In the genomic region with DNA sequence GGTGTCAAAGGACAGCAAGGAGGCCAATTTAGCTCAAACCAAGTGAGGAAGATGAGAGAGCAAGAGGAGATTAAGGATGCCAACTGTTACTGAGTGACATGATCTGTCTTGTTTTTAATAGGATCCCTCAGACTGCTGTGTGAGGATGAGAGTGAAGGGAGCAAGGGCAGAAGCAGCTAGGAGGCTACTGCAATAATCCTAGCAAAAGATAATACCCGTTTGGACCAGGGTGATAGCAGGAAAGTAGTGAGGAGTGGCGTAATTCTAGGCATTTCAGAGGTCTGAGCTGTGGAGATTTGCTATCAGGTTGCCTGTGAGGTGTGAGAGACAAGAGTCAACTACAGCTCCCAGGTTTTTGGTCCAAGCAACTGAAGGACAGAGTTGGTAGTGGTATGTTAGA, we compare ENCODE assay signal across 1 cellular context.
TF ChIP-seq lines count a peak whose summit lies in the region.

No MANE protein-coding gene starts in this region.

TF ChIP-seq in K562, 482 proteins besides CTCF, POLR2A, EP300 and RAD21 (continues in another document):
- TF ChIP-seq PHB (CRISPR knock-in tag; IDR thresholded peaks at IDR 0.05) (no peak), TOE1 (IDR thresholded peaks at IDR 0.05; ENCODE audit: borderline replicate concordance) (0 out of 2 replicates have a peak, but pooled peaks have one; percentile 31), TOE1 (CRISPR knock-in tag; IDR thresholded peaks at IDR 0.05; ENCODE audit: borderline replicate concordance, low read depth) (no peak), KLF10 (CRISPR knock-in tag; IDR thresholded peaks at IDR 0.05) (no peak), KLF1 (tag; IDR thresholded peaks at IDR 0.05) (no peak), HSF4 (CRISPR knock-in tag; IDR thresholded peaks at IDR 0.05; ENCODE audit: borderline replicate concordance) (no peak), BACH1 (tag; IDR thresholded peaks at IDR 0.05) (no peak), ZFP36 (IDR thresholded peaks at IDR 0.05; ENCODE audit: low read depth, low read length, partially characterized antibody) (no peak), POLR2H (tag; IDR thresholded peaks at IDR 0.05; ENCODE audit: low read depth) (no peak), HMGN3 (IDR thresholded peaks at IDR 0.05; ENCODE audit: borderline replicate concordance, extremely low read depth, insufficient read length, low read depth, low read length) (no peak), TCF7L2 (IDR thresholded peaks at IDR 0.05; ENCODE audit: low read depth, low read length) (no peak), ZC3H8 (IDR thresholded peaks at IDR 0.05) (no peak), TRIM24 (IDR thresholded peaks at IDR 0.05) (peak; percentile 90 to 91), KDM1A (IDR thresholded peaks at IDR 0.05) (peak; percentile 94 to 96), ATF7 (IDR thresholded peaks at IDR 0.05) (peak; percentile 62; the same call in 1 of the 2 replicates), PHF20 (IDR thresholded peaks at IDR 0.05; ENCODE audit: partially characterized antibody) (no peak), TAF15 (IDR thresholded peaks at IDR 0.05; ENCODE audit: low read depth, low read length) (no peak), FUS (optimal IDR thresholded peaks at IDR 0.05; ENCODE audit: low read depth, low read length) (no peak), RBM39 (optimal IDR thresholded peaks at IDR 0.05; ENCODE audit: low read depth, low read length) (no peak), HNRNPUL1 (IDR thresholded peaks at IDR 0.05; ENCODE audit: low read length) (no peak), ZBTB1 (CRISPR knock-in tag; IDR thresholded peaks at IDR 0.05; ENCODE audit: borderline replicate concordance, low read depth) (no peak)
- TF ChIP-seq, protein P1, sequence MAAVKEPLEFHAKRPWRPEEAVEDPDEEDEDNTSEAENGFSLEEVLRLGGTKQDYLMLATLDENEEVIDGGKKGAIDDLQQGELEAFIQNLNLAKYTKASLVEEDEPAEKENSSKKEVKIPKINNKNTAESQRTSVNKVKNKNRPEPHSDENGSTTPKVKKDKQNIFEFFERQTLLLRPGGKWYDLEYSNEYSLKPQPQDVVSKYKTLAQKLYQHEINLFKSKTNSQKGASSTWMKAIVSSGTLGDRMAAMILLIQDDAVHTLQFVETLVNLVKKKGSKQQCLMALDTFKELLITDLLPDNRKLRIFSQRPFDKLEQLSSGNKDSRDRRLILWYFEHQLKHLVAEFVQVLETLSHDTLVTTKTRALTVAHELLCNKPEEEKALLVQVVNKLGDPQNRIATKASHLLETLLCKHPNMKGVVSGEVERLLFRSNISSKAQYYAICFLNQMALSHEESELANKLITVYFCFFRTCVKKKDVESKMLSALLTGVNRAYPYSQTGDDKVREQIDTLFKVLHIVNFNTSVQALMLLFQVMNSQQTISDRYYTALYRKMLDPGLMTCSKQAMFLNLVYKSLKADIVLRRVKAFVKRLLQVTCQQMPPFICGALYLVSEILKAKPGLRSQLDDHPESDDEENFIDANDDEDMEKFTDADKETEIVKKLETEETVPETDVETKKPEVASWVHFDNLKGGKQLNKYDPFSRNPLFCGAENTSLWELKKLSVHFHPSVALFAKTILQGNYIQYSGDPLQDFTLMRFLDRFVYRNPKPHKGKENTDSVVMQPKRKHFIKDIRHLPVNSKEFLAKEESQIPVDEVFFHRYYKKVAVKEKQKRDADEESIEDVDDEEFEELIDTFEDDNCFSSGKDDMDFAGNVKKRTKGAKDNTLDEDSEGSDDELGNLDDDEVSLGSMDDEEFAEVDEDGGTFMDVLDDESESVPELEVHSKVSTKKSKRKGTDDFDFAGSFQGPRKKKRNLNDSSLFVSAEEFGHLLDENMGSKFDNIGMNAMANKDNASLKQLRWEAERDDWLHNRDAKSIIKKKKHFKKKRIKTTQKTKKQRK (IDR thresholded peaks at IDR 0.05; ENCODE audit: borderline replicate concordance, low read depth, low read length) = no peak
- TF ChIP-seq, protein P2, sequence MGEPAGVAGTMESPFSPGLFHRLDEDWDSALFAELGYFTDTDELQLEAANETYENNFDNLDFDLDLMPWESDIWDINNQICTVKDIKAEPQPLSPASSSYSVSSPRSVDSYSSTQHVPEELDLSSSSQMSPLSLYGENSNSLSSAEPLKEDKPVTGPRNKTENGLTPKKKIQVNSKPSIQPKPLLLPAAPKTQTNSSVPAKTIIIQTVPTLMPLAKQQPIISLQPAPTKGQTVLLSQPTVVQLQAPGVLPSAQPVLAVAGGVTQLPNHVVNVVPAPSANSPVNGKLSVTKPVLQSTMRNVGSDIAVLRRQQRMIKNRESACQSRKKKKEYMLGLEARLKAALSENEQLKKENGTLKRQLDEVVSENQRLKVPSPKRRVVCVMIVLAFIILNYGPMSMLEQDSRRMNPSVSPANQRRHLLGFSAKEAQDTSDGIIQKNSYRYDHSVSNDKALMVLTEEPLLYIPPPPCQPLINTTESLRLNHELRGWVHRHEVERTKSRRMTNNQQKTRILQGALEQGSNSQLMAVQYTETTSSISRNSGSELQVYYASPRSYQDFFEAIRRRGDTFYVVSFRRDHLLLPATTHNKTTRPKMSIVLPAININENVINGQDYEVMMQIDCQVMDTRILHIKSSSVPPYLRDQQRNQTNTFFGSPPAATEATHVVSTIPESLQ (CRISPR knock-in tag; IDR thresholded peaks at IDR 0.05) = no peak
- TF ChIP-seq, protein P3, sequence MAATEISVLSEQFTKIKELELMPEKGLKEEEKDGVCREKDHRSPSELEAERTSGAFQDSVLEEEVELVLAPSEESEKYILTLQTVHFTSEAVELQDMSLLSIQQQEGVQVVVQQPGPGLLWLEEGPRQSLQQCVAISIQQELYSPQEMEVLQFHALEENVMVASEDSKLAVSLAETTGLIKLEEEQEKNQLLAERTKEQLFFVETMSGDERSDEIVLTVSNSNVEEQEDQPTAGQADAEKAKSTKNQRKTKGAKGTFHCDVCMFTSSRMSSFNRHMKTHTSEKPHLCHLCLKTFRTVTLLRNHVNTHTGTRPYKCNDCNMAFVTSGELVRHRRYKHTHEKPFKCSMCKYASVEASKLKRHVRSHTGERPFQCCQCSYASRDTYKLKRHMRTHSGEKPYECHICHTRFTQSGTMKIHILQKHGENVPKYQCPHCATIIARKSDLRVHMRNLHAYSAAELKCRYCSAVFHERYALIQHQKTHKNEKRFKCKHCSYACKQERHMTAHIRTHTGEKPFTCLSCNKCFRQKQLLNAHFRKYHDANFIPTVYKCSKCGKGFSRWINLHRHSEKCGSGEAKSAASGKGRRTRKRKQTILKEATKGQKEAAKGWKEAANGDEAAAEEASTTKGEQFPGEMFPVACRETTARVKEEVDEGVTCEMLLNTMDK (IDR thresholded peaks at IDR 0.05; ENCODE audit: borderline replicate concordance, insufficient read depth, low read depth, low read length, poor library complexity, severe bottlenecking) = no peak
- TF ChIP-seq, protein P4, sequence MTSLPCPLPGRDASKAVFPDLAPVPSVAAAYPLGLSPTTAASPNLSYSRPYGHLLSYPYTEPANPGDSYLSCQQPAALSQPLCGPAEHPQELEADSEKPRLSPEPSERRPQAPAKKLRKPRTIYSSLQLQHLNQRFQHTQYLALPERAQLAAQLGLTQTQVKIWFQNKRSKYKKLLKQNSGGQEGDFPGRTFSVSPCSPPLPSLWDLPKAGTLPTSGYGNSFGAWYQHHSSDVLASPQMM (CRISPR knock-in tag; IDR thresholded peaks at IDR 0.05) = no peak
- TF ChIP-seq, protein P5, sequence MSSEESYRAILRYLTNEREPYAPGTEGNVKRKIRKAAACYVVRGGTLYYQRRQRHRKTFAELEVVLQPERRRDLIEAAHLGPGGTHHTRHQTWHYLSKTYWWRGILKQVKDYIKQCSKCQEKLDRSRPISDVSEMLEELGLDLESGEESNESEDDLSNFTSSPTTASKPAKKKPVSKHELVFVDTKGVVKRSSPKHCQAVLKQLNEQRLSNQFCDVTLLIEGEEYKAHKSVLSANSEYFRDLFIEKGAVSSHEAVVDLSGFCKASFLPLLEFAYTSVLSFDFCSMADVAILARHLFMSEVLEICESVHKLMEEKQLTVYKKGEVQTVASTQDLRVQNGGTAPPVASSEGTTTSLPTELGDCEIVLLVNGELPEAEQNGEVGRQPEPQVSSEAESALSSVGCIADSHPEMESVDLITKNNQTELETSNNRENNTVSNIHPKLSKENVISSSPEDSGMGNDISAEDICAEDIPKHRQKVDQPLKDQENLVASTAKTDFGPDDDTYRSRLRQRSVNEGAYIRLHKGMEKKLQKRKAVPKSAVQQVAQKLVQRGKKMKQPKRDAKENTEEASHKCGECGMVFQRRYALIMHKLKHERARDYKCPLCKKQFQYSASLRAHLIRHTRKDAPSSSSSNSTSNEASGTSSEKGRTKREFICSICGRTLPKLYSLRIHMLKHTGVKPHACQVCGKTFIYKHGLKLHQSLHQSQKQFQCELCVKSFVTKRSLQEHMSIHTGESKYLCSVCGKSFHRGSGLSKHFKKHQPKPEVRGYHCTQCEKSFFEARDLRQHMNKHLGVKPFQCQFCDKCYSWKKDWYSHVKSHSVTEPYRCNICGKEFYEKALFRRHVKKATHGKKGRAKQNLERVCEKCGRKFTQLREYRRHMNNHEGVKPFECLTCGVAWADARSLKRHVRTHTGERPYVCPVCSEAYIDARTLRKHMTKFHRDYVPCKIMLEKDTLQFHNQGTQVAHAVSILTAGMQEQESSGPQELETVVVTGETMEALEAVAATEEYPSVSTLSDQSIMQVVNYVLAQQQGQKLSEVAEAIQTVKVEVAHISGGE (CRISPR knock-in tag; IDR thresholded peaks at IDR 0.05) = no peak
- TF ChIP-seq, protein P6, sequence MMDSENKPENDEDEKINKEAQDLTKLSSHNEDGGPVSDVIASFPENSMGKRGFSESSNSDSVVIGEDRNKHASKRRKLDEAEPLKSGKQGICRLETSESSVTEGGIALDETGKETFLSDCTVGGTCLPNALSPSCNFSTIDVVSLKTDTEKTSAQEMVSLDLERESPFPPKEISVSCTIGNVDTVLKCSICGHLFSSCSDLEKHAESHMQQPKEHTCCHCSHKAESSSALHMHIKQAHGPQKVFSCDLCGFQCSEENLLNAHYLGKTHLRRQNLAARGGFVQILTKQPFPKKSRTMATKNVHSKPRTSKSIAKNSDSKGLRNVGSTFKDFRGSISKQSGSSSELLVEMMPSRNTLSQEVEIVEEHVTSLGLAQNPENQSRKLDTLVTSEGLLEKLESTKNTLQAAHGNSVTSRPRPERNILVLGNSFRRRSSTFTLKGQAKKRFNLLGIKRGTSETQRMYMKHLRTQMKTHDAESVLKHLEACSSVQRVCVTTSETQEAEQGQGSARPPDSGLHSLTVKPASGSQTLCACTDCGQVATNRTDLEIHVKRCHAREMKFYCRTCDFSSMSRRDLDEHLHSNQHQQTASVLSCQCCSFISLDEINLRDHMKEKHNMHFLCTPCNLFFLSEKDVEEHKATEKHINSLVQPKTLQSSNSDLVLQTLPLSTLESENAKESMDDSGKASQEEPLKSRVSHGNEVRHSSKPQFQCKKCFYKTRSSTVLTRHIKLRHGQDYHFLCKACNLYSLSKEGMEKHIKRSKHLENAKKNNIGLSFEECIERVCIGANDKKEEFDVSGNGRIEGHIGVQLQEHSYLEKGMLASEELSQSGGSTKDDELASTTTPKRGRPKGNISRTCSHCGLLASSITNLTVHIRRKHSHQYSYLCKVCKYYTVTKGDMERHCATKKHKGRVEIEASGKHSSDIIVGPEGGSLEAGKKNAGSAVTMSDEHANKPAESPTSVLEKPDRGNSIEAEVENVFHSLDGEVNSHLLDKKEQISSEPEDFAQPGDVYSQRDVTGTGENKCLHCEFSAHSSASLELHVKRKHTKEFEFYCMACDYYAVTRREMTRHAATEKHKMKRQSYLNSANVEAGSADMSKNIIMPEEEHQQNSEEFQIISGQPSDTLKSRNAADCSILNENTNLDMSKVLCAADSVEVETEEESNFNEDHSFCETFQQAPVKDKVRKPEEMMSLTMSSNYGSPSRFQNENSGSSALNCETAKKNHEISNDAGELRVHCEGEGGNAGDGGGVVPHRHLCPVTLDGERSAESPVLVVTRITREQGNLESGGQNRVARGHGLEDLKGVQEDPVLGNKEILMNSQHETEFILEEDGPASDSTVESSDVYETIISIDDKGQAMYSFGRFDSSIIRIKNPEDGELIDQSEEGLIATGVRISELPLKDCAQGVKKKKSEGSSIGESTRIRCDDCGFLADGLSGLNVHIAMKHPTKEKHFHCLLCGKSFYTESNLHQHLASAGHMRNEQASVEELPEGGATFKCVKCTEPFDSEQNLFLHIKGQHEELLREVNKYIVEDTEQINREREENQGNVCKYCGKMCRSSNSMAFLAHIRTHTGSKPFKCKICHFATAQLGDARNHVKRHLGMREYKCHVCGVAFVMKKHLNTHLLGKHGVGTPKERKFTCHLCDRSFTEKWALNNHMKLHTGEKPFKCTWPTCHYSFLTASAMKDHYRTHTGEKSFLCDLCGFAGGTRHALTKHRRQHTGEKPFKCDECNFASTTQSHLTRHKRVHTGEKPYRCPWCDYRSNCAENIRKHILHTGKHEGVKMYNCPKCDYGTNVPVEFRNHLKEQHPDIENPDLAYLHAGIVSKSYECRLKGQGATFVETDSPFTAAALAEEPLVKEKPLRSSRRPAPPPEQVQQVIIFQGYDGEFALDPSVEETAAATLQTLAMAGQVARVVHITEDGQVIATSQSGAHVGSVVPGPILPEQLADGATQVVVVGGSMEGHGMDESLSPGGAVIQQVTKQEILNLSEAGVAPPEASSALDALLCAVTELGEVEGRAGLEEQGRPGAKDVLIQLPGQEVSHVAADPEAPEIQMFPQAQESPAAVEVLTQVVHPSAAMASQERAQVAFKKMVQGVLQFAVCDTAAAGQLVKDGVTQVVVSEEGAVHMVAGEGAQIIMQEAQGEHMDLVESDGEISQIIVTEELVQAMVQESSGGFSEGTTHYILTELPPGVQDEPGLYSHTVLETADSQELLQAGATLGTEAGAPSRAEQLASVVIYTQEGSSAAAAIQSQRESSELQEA (IDR thresholded peaks at IDR 0.05; ENCODE audit: low read depth) = no peak
- TF ChIP-seq, protein P7, sequence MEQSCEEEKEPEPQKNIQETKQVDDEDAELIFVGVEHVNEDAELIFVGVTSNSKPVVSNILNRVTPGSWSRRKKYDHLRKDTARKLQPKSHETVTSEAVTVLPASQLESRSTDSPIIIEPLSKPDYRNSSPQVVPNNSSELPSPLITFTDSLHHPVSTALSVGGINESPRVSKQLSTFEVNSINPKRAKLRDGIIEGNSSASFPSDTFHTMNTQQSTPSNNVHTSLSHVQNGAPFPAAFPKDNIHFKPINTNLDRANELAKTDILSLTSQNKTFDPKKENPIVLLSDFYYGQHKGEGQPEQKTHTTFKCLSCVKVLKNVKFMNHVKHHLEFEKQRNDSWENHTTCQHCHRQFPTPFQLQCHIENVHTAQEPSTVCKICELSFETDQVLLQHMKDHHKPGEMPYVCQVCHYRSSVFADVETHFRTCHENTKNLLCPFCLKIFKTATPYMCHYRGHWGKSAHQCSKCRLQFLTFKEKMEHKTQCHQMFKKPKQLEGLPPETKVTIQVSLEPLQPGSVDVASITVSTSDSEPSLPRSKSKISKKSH (CRISPR knock-in tag; IDR thresholded peaks at IDR 0.05) = no peak
- TF ChIP-seq, protein P8, sequence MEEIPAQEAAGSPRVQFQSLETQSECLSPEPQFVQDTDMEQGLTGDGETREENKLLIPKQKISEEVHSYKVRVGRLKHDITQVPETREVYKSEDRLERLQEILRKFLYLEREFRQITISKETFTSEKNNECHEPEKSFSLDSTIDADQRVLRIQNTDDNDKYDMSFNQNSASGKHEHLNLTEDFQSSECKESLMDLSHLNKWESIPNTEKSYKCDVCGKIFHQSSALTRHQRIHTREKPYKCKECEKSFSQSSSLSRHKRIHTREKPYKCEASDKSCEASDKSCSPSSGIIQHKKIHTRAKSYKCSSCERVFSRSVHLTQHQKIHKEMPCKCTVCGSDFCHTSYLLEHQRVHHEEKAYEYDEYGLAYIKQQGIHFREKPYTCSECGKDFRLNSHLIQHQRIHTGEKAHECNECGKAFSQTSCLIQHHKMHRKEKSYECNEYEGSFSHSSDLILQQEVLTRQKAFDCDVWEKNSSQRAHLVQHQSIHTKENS (CRISPR knock-in tag; IDR thresholded peaks at IDR 0.05) = no peak
